Comparison of ENCODE assay signal across 18 cellular contexts in genomic region chr10:87827681-87828080, GRCh38. TPM values are rescaled to one million over a fixed set of nuclear protein-coding genes. Genes with fewer than 3 reads are reported as not detected.
DNase-seq lines count a peak whose midpoint lies in the region; ATAC-seq and FAIRE-seq lines count a peak whose summit lies in the region.
"Had no signal": no experiment of that assay in that cellular context is flagged by ENCODE, and none has a peak within 500 bp of the region (broad histone marks: within the 10 kb centered on the region; RNA-seq: fewer than 3 reads in every experiment).

No MANE protein-coding gene starts in this region.

- no peaks in the 10 kb centered on the region for H3K9me3 ChIP-seq in CD4-positive, alpha-beta memory T cell (ENCODE audit: control insufficient read depth in 1 of 2, low read length in 2 of 2)
- H3K9me3 ChIP-seq: HAP-1 had no signal

- H3K4me1 ChIP-seq in CD4-positive, alpha-beta memory T cell (ENCODE audit: insufficient read depth, low read length) = peaks cover 27% of the 10 kb centered on the region
- H3K4me1 ChIP-seq: BLaER1 treated with 17β-estradiol and CSF1 and Interleukin-3, amounts not matched to agents 10 nM and 100 nM; HAP-1 had no signal

- H3K27me3 Mint-ChIP-seq in activated T-cell treated with anti-CD3 and anti-CD28 coated beads, Interleukin-2, amount 50 U/mL, for 72 hours (ENCODE audit: low read depth) = no peaks in the 10 kb centered on the region
- no peaks in the 10 kb centered on the region for H3K27me3 Mint-ChIP-seq in CD4-positive, alpha-beta memory T cell
- H3K27me3 Mint-ChIP-seq in effector memory CD8-positive, alpha-beta T cell = no peaks in the 10 kb centered on the region
- H3K27me3 Mint-ChIP-seq: B cell, IgD-negative memory B cell had no signal

- no peak for DNase-seq in activated T-cell treated with anti-CD3 and anti-CD28 coated beads, Interleukin-2, amount 50 U/mL, for 72 hours
- DNase-seq in activated T-cell treated with anti-CD3 and anti-CD28 coated beads, Interleukin-2, amount 50 U/mL, for 48 hours = no peak
- DNase-seq in CD4-positive, alpha-beta memory T cell = no peak
- DNase-seq in GM18507 (ENCODE audit: extremely low spot score, insufficient read length, low read depth) (no peak), NCI-H2171 (lab: John Stamatoyannopoulos, UW) (no peak), substantia nigra (lab: John Stamatoyannopoulos, UW) (no peak)
- DNase-seq in effector memory CD8-positive, alpha-beta T cell = no peak
- DNase-seq: Calu3, DND-41, EL, GM23248 had no signal

- H3K4me1 Mint-ChIP-seq in activated T-cell treated with anti-CD3 and anti-CD28 coated beads, Interleukin-2, amount 50 U/mL, for 72 hours (ENCODE audit: low read depth) = peaks cover 48% of the 10 kb centered on the region
- H3K4me1 Mint-ChIP-seq in CD4-positive, alpha-beta memory T cell = peaks cover 11 to 34% (median 22%) of the 10 kb centered on the region in 4 donors
- peaks cover 22 to 42% of the 10 kb centered on the region in 2 donors for H3K4me1 Mint-ChIP-seq in effector memory CD8-positive, alpha-beta T cell (ENCODE audit: low read depth in 2 of 2)
- H3K4me1 Mint-ChIP-seq: B cell, IgD-negative memory B cell had no signal

- H3K27ac Mint-ChIP-seq in activated T-cell treated with anti-CD3 and anti-CD28 coated beads, Interleukin-2, amount 50 U/mL, for 72 hours = peak overlapping the region; percentile 76
- H3K27ac Mint-ChIP-seq in CD4-positive, alpha-beta memory T cell = peak overlapping the region in 4 of 7 donors; percentile 7 to 66 (median 43)
- H3K27ac Mint-ChIP-seq in effector memory CD8-positive, alpha-beta T cell = peak overlapping the region; percentile 69 to 79
- H3K27ac Mint-ChIP-seq: B cell, IgD-negative memory B cell had no signal

- peak overlapping the region in 1 of 2 donors; percentile 67 for H3K4me3 Mint-ChIP-seq in activated T-cell treated with anti-CD3 and anti-CD28 coated beads, Interleukin-2, amount 50 U/mL, for 72 hours
- no peak overlapping the region for H3K4me3 Mint-ChIP-seq in CD4-positive, alpha-beta memory T cell
- peak overlapping the region in 1 of 2 donors; percentile 27 for H3K4me3 Mint-ChIP-seq in effector memory CD8-positive, alpha-beta T cell
- H3K4me3 Mint-ChIP-seq: B cell, IgD-negative memory B cell had no signal

- CTCF ChIA-PET in CD4-positive, alpha-beta memory T cell (lab: Charles Lee; ENCODE audit: partially characterized antibody) = interaction anchor here (0.6 to 4.8 kb wide), 4 partner anchors 9 to 562 kb away, joined by 3 to 25 read pairs (median 4); partner anchors contain the start of genes ATAD1, KLLN and PTEN

- intact Hi-C loops in CD4-positive, alpha-beta memory T cell (cut with micrococcal nuclease) = no loop called here

- FAIRE-seq in GM18507 (lab: Jason Lieb, UNC) = peak; percentile 48
- FAIRE-seq: GM12878, HepG2 had no signal

- H3K9me3 Mint-ChIP-seq in activated T-cell treated with anti-CD3 and anti-CD28 coated beads, Interleukin-2, amount 50 U/mL, for 72 hours = peaks cover 1 to 3% of the 10 kb centered on the region in 2 donors
- no peaks in the 10 kb centered on the region for H3K9me3 Mint-ChIP-seq in CD4-positive, alpha-beta memory T cell
- no peaks in the 10 kb centered on the region for H3K9me3 Mint-ChIP-seq in effector memory CD8-positive, alpha-beta T cell
- H3K9me3 Mint-ChIP-seq: IgD-negative memory B cell had no signal

- no peaks in the 10 kb centered on the region for H3K27me3 ChIP-seq in CD4-positive, alpha-beta memory T cell (ENCODE audit: insufficient read depth, low read length)
- H3K27me3 ChIP-seq: BLaER1 treated with 17β-estradiol and CSF1 and Interleukin-3, amounts not matched to agents 10 nM and 100 nM had no signal

- POLR2A ChIA-PET in CD4-positive, alpha-beta memory T cell (lab: Charles Lee; ENCODE audit: partially characterized antibody) = interaction anchor here (4.4 kb wide), 1 partner anchor 9 kb away, joined by 28 read pairs; the partner anchor contains the start of gene ATAD1

- no peaks in the 10 kb centered on the region for H3K36me3 ChIP-seq in CD4-positive, alpha-beta memory T cell (ENCODE audit: insufficient read depth, low read length)
- H3K36me3 ChIP-seq: BLaER1 treated with 17β-estradiol and CSF1 and Interleukin-3, amounts not matched to agents 10 nM and 100 nM; HAP-1 had no signal

- peak; percentile 37 to 42 for ATAC-seq in activated T-cell treated with anti-CD3 and anti-CD28 coated beads, Interleukin-2, amount 50 U/mL, for 72 hours (replicated peaks in 1 of 2)
- ATAC-seq in effector memory CD8-positive, alpha-beta T cell (replicated peaks) = no peak
- ATAC-seq: GM12878, HepG2 had no signal

- peaks cover 2 to 3% of the 10 kb centered on the region in 2 donors for H3K36me3 Mint-ChIP-seq in activated T-cell treated with anti-CD3 and anti-CD28 coated beads, Interleukin-2, amount 50 U/mL, for 72 hours (ENCODE audit: insufficient read depth in 2 of 2)
- H3K36me3 Mint-ChIP-seq in CD4-positive, alpha-beta memory T cell = no peaks in the 10 kb centered on the region
- H3K36me3 Mint-ChIP-seq in effector memory CD8-positive, alpha-beta T cell (ENCODE audit: insufficient read depth) = no peaks in the 10 kb centered on the region
- H3K36me3 Mint-ChIP-seq: IgD-negative memory B cell had no signal

- H3K4me3 ChIP-seq in CD4-positive, alpha-beta memory T cell (ENCODE audit: low read length in 2 of 2) = no peak overlapping the region
- H3K4me3 ChIP-seq: BLaER1 treated with 17β-estradiol and CSF1 and Interleukin-3, amounts not matched to agents 10 nM and 100 nM; GM12878; GM23248; HAP-1 had no signal

- H3K27ac ChIP-seq in CD4-positive, alpha-beta memory T cell (ENCODE audit: low read depth, low read length) = no peak overlapping the region
- no peak overlapping the region for H3K27ac ChIP-seq in substantia nigra (ENCODE audit: low read depth, low read length, poor library complexity, severe bottlenecking)
- H3K27ac ChIP-seq: BLaER1 treated with 17β-estradiol and CSF1 and Interleukin-3, amounts not matched to agents 10 nM and 100 nM; GM23248 had no signal

RNA-seq across cellular contexts. Expression of gene ATAD1, which starts 9.7 kb away (rescaled TPM):
- total RNA-seq in activated T-cell treated with anti-CD3 and anti-CD28 coated beads, Interleukin-2, amount 50 U/mL, for 72 hours = 10 to 100 TPM; 54.2 to 55.9 TPM
- total RNA-seq in CD4-positive, alpha-beta memory T cell = 10 to 100 TPM; 46.5 to 52.0 TPM
- polyA plus RNA-seq in CD4-positive, alpha-beta memory T cell = 10 to 100 TPM; 39.6 to 41.5 TPM

RNA-seq across cellular contexts. Expression of gene KLLN, which starts 35.7 kb away (rescaled TPM):
- under 1 TPM; 0.22 to 0.46 TPM for total RNA-seq in activated T-cell treated with anti-CD3 and anti-CD28 coated beads, Interleukin-2, amount 50 U/mL, for 72 hours
- total RNA-seq in CD4-positive, alpha-beta memory T cell = 1 to 10 TPM; 1.0 to 1.3 TPM
- polyA plus RNA-seq in CD4-positive, alpha-beta memory T cell = under 1 TPM in 1 of 2 donors, not detected in 1; 0.09 TPM
- total RNA-seq: H4 had no signal

RNA-seq across cellular contexts. Expression of gene PTEN, which starts 35.7 kb away (rescaled TPM):
- total RNA-seq in activated T-cell treated with anti-CD3 and anti-CD28 coated beads, Interleukin-2, amount 50 U/mL, for 72 hours = 10 to 100 TPM; 64.9 to 71.6 TPM
- total RNA-seq in CD4-positive, alpha-beta memory T cell = 10 to 100 TPM; 78.7 to 84.8 TPM
- polyA plus RNA-seq in CD4-positive, alpha-beta memory T cell = 10 to 100 TPM; 25.1 to 36.9 TPM
- total RNA-seq: H4 had no signal
